ENCODE assay signal across 1 cellular context in genomic region chr1:64133036-64133435, GRCh38.
TF ChIP-seq lines count a peak whose summit lies in the region.

No MANE protein-coding gene starts in this region.

TF ChIP-seq in H1, 55 proteins besides CTCF, POLR2A, EP300 and RAD21 (continued from another document):
- no peak for TF ChIP-seq CBX5 (IDR thresholded peaks at IDR 0.05; ENCODE audit: low read depth, low read length)
- TF ChIP-seq KDM5A (IDR thresholded peaks at IDR 0.05; ENCODE audit: low read length), result no peak
- TF ChIP-seq SIRT6 (IDR thresholded peaks at IDR 0.05; ENCODE audit: low read length), result no peak
- no peak for TF ChIP-seq RBBP5 (IDR thresholded peaks at IDR 0.05; ENCODE audit: borderline replicate concordance, low read depth, low read length)
- no peak for TF ChIP-seq MAFK (IDR thresholded peaks at IDR 0.05; ENCODE audit: low read depth, low read length)
- no peak for TF ChIP-seq GTF2F1 (IDR thresholded peaks at IDR 0.05; ENCODE audit: borderline replicate concordance, low read depth, low read length)
TF ChIP-seq in H1: peak in this region for 0.
